ENCODE assay signal across 6 cellular contexts in the genomic region with DNA sequence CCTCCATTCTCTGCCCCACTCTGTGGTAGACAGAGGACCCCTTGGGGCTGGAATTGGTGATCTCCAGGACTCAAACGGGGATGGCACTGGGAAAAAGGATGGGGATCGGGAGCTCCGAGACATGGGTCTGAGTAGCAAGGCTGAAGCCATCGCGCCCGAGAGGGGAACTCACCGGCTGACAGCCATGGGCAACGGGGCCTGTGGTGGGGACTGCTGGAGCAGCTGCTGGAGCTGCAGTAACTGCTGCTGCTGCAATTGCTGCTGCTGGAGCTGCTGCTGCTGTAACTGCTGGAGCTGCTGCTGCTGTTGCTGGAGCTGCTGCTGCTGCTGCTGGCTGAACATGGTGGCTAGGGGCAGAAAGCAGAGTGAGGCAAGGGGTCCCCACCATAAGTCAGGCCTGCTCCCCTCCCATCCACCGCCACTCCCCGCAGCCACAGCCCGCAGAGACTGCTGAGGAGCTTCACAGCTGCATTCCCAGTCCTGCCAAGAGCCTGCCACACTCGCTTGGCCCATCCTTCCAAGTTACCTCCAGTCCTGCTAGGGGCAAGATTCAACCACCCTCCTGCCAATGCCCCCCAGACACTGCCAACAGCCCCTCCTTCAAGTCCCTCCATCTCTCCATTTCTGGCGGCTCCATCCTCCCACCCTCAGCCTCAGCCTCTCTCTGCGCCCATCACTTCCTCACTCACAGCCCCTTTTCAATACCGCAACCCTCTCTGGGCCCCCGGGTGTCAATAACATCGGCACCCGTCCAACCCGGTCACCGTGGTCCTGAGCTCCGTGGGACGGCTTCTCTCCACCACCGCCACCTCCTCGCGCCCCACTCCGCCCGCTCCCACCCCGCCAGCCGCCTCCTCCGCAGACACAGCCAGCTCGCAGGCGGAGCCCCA.
A peak's percentile ranks its signal among the peaks of the same experiment; 100 is the strongest.
DNase-seq lines count a peak whose midpoint lies in the region; ATAC-seq and TF ChIP-seq lines count a peak whose summit lies in the region.

No MANE protein-coding gene starts in this region.

- no peak for TF ChIP-seq CTCF in epithelial cell of esophagus (IDR thresholded peaks at IDR 0.05; ENCODE audit: insufficient read depth, low read depth, low read length, missing control alignments)

- H3K4me3 ChIP-seq in epithelial cell of esophagus (ENCODE audit: low read length) (peak overlapping the region; percentile 77), skeletal muscle cell (ENCODE audit: low read depth, low read length) (peak overlapping the region; percentile 83)

- ATAC-seq in GM18511 (IDR thresholded peaks at IDR 0.05; ENCODE audit: unreplicated experiment): peak; percentile 9

- in situ Hi-C loops in KBM-7 (cut with MboI; ENCODE audit: low pct_unique_long_range_greater_than_20kb, low sequenced_read_pairs): no loop called here

- DNase-seq in KBM-7 (peak; percentile 20), epithelial cell of esophagus (ENCODE audit: low read depth) (no peak), skeletal muscle cell (ENCODE audit: low read depth) (no peak), glomerular visceral epithelial cell (ENCODE audit: extremely low spot score) (no peak), inferior parietal cortex (ENCODE audit: extremely low spot score) (no peak)
